ENCODE assay signal across 9 cellular contexts in genomic region chr12:30794591-30795409, GRCh38. TPM values are rescaled to one million over a fixed set of nuclear protein-coding genes. Genes with fewer than 3 reads are reported as not detected.
A peak's percentile ranks its signal among the peaks of the same experiment; 100 is the strongest.
DNase-seq lines count a peak whose midpoint lies in the region; ATAC-seq lines count a peak whose summit lies in the region.
"Had no signal": no experiment of that assay in that cellular context is flagged by ENCODE, and none has a peak within 500 bp of the region (broad histone marks: within the 10 kb centered on the region; RNA-seq: fewer than 3 reads in every experiment).

No MANE protein-coding gene starts in this region.

- H3K4ac ChIP-seq in neuronal stem cell (ENCODE audit: low read length), result no peak overlapping the region

- peak overlapping the region; percentile 93 for H2AFZ ChIP-seq in neuronal stem cell (ENCODE audit: low read length)

- H3K36me3 ChIP-seq in neuronal stem cell (replicated peaks in 1 of 2; ENCODE audit: control insufficient read depth in 2 of 2, insufficient read depth in 2 of 2, low read length in 2 of 2), result no peaks in the 10 kb centered on the region

- H4K91ac ChIP-seq in neuronal stem cell (ENCODE audit: low read depth, low read length, poor library complexity), result no peak overlapping the region

- H3K27ac ChIP-seq in neuronal stem cell (replicated peaks; ENCODE audit: low read length), result peak overlapping the region; percentile 19

- H3K4me3 ChIP-seq in neuronal stem cell (ENCODE audit: low read length in 2 of 2), result no peak overlapping the region

- H2BK12ac ChIP-seq in neuronal stem cell (ENCODE audit: low read length), result no peak overlapping the region

- no peaks in the 10 kb centered on the region for H3K36me3 Mint-ChIP-seq in activated CD4-positive, alpha-beta T cell treated with anti-CD3 and anti-CD28 coated beads, Interleukin-2, amount 10 ng/mL, durations not matched to agents 7 days and 5 days (ENCODE audit: low read depth)
- H3K36me3 Mint-ChIP-seq in T-cell, result no peaks in the 10 kb centered on the region

- H3K79me1 ChIP-seq in neuronal stem cell (ENCODE audit: low read depth, low read length), result no peaks in the 10 kb centered on the region

- H2AK5ac ChIP-seq in neuronal stem cell (ENCODE audit: low read depth, low read length), result no peak overlapping the region

- H2BK120ac ChIP-seq in neuronal stem cell (ENCODE audit: low read depth, low read length), result no peak overlapping the region

- CTCF ChIA-PET in activated CD4-positive, alpha-beta T cell treated with anti-CD3 and anti-CD28 coated beads, Interleukin-2, amount 10 ng/mL, durations not matched to agents 7 days and 5 days (lab: Charles Lee), result no interaction called here
- CTCF ChIA-PET in T-cell (lab: Charles Lee), result interaction anchor here in 1 of 2 donors (1.7 kb wide), 1 partner anchor 12 kb away, joined by 5 read pairs; no protein-coding TSS in a partner anchor

- peaks cover 0 to 34% (median 8%) of the 10 kb centered on the region in 3 experiments for H3K27me3 ChIP-seq in neuronal stem cell (ENCODE audit: control insufficient read depth in 3 of 3, insufficient read depth in 3 of 3, low read depth in 1 of 3, low read length in 3 of 3)

- H3K4me2 ChIP-seq in neuronal stem cell (ENCODE audit: insufficient read depth, low read length, poor library complexity, severe bottlenecking), result peak overlapping the region; percentile 100

- peak overlapping the region; percentile 29 for H3K4me3 Mint-ChIP-seq in activated CD4-positive, alpha-beta T cell treated with anti-CD3 and anti-CD28 coated beads, Interleukin-2, amount 10 ng/mL, durations not matched to agents 7 days and 5 days
- H3K4me3 Mint-ChIP-seq in T-cell, result peak overlapping the region; percentile 69 to 74 (median 73)

- H4K8ac ChIP-seq in neuronal stem cell (ENCODE audit: low read depth, low read length), result no peak overlapping the region

- no peak overlapping the region for H2BK15ac ChIP-seq in neuronal stem cell (ENCODE audit: low read length)

- peak overlapping the region; percentile 59 for H3K18ac ChIP-seq in neuronal stem cell (ENCODE audit: low read length)

- H3K9me3 Mint-ChIP-seq in activated CD4-positive, alpha-beta T cell treated with anti-CD3 and anti-CD28 coated beads, Interleukin-2, amount 10 ng/mL, durations not matched to agents 7 days and 5 days, result no peaks in the 10 kb centered on the region
- H3K9me3 Mint-ChIP-seq in T-cell, result no peaks in the 10 kb centered on the region

- H3K9ac ChIP-seq in neuronal stem cell (ENCODE audit: low read depth, low read length, poor library complexity), result no peak overlapping the region

- peaks cover 44% of the 10 kb centered on the region for H3K27me3 Mint-ChIP-seq in activated CD4-positive, alpha-beta T cell treated with anti-CD3 and anti-CD28 coated beads, Interleukin-2, amount 10 ng/mL, durations not matched to agents 7 days and 5 days
- H3K27me3 Mint-ChIP-seq in T-cell, result peaks cover 33 to 49% of the 10 kb centered on the region in 2 donors

- no peak overlapping the region for H2BK5ac ChIP-seq in neuronal stem cell (ENCODE audit: low read length)

- H3K4me1 Mint-ChIP-seq in activated CD4-positive, alpha-beta T cell treated with anti-CD3 and anti-CD28 coated beads, Interleukin-2, amount 10 ng/mL, durations not matched to agents 7 days and 5 days, result peaks cover 16% of the 10 kb centered on the region
- H3K4me1 Mint-ChIP-seq in T-cell, result peaks cover 13 to 22% (median 17%) of the 10 kb centered on the region in 3 donors

- H3K4me1 ChIP-seq in neuronal stem cell (ENCODE audit: control insufficient read depth in 2 of 2, insufficient read depth in 1 of 2, low read depth in 1 of 2, low read length in 2 of 2), result peaks cover 6 to 15% of the 10 kb centered on the region in 2 donors

- H3K27ac Mint-ChIP-seq in activated CD4-positive, alpha-beta T cell treated with anti-CD3 and anti-CD28 coated beads, Interleukin-2, amount 10 ng/mL, durations not matched to agents 7 days and 5 days, result peak overlapping the region; percentile 1
- H3K27ac Mint-ChIP-seq in T-cell, result peak overlapping the region in 1 of 2 donors; percentile 20

- no peak overlapping the region for H3K14ac ChIP-seq in neuronal stem cell (ENCODE audit: low read length)

- WGBS in neuronal stem cell (ENCODE audit: extremely low coverage in 2 of 2, insufficient read length in 2 of 2, insufficient replicate concordance in 1 of 2), 2 donors, result no CpG with 5 or more reads among the region's 13 CpGs

- no peaks in the 10 kb centered on the region for H3K9me3 ChIP-seq in neuronal stem cell (replicated peaks in 1 of 2; ENCODE audit: control insufficient read depth in 2 of 2, insufficient read depth in 1 of 2, low read depth in 1 of 2, low read length in 2 of 2)

- POLR2A ChIA-PET in activated CD4-positive, alpha-beta T cell treated with anti-CD3 and anti-CD28 coated beads, Interleukin-2, amount 10 ng/mL, durations not matched to agents 7 days and 5 days (lab: Charles Lee), result no interaction called here
- POLR2A ChIA-PET in T-cell (lab: Charles Lee), result no interaction called here

- DNase-seq in activated CD4-positive, alpha-beta T cell treated with anti-CD3 and anti-CD28 coated beads, Interleukin-2, amount 10 ng/mL, durations not matched to agents 7 days and 5 days, result no peak
- DNase-seq in activated CD4-positive, alpha-beta T cell treated with anti-CD3 and anti-CD28 coated beads for 1 hour, result no peak
- no peak for DNase-seq in T-cell
- peak; percentile 23 for DNase-seq in neuronal stem cell (ENCODE audit: low spot score)
- no peak for DNase-seq in NCI-H82 treated with DMSO at 0.1 percent for 48 hours (lab: John Stamatoyannopoulos, UW; ENCODE audit: unreplicated experiment)
- DNase-seq: DND-41 had no signal

- no peak overlapping the region for H3K23ac ChIP-seq in neuronal stem cell (ENCODE audit: low read depth, low read length, poor library complexity)

- ATAC-seq in T-cell (replicated peaks in 1 of 4) (peak in 3 of 4 experiments; percentile 20 to 52 (median 43)), esophagus mucosa (peak; percentile 43), HG03045 (IDR thresholded peaks at IDR 0.05; ENCODE audit: unreplicated experiment) (no peak), HG03139 (IDR thresholded peaks at IDR 0.05; ENCODE audit: unreplicated experiment) (no peak)

RNA-seq across cellular contexts. Expression of gene CAPRIN2, which starts 40.0 kb away (rescaled TPM):
- total RNA-seq in activated CD4-positive, alpha-beta T cell treated with anti-CD3 and anti-CD28 coated beads, Interleukin-2, amount 10 ng/mL, durations not matched to agents 7 days and 5 days, result 10 to 100 TPM; 12.6 to 15.6 TPM
- total RNA-seq in T-cell (10 to 100 TPM; 26.3 to 38.9 (median 33.3) TPM), esophagus mucosa (6.6 TPM)
- 33.9 TPM for polyA plus RNA-seq in neuronal stem cell (2013, experiment 1 of 2)
- 33.2 TPM for polyA plus RNA-seq in neuronal stem cell (2013, experiment 2 of 2)

Comparison
In these comparisons a context has a peak if more than half of its experiments do, and no peak if none do; other contexts are left out.
1. ATAC-seq: peak in T-cell (3 of 4) and esophagus mucosa (single experiment); none in HG03045 (single experiment) and HG03139 (single experiment).